Comparison of ENCODE assay signal across 28 cellular contexts in the genomic region with DNA sequence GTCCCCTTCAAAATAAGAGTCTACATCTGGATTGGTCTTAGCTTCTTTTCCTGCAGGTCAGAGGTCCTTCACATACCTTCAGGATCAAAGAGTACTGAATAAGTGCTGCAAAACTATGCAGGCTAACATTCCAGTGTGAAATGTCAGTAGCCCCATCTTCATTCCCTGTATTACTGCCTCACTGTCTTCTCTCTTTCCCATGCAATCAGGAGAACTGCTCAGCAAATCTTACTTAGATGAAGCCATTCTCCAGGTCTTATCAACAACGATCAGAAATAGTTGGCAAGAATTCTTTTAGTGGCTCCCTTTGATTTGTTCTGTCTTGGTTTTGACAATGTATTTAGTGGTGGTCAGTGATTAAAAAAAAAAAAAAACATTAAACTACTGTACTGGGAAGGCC. TPM values are rescaled to one million over a fixed set of nuclear protein-coding genes. Genes with fewer than 3 reads are reported as not detected.
"Had no signal": no experiment of that assay in that cellular context is flagged by ENCODE, and none has a peak within 500 bp of the region (broad histone marks: within the 10 kb centered on the region; RNA-seq: fewer than 3 reads in every experiment).

No MANE protein-coding gene starts in this region.

- H3K9me3 Mint-ChIP-seq: activated CD4-positive, alpha-beta memory T cell treated with anti-CD3 and anti-CD28 coated beads for 36 hours; activated CD4-positive, alpha-beta T cell treated with anti-CD3 and anti-CD28 coated beads, Interleukin-2, amount 10 ng/mL, durations not matched to agents 7 days and 5 days; activated naive CD4-positive, alpha-beta T cell treated with anti-CD3 and anti-CD28 coated beads for 36 hours; activated T-helper 17 cell treated with anti-CD3 and anti-CD28 coated beads, Interleukin-2, amount 50 U/mL, for 72 hours had no signal

- H3K27ac ChIP-seq: SK-N-MC, VCaP had no signal

- H3K36me3 Mint-ChIP-seq: activated CD4-positive, alpha-beta memory T cell treated with anti-CD3 and anti-CD28 coated beads for 36 hours; activated naive CD8-positive, alpha-beta T cell; T-cell had no signal

- ATAC-seq: activated T-helper 17 cell treated with anti-CD3 and anti-CD28 coated beads, Interleukin-2, amount 50 U/mL, for 72 hours; Panc1; Right ventricle myocardium inferior; T-cell had no signal

- DNase-seq: activated CD4-positive, alpha-beta memory T cell treated with anti-CD3 and anti-CD28 coated beads for 36 hours; activated CD4-positive, alpha-beta T cell treated with anti-CD3 and anti-CD28 coated beads, Interleukin-2, amount 10 ng/mL, durations not matched to agents 7 days and 5 days; activated CD4-positive, CD25-positive, alpha-beta regulatory T cell; activated CD8-positive, alpha-beta memory T cell treated with anti-CD3 and anti-CD28 coated beads for 24 hours; activated gamma-delta T cell; activated naive CD4-positive, alpha-beta T cell treated with anti-CD3 and anti-CD28 coated beads for 36 hours; activated T-cell treated with anti-CD3 and anti-CD28 coated beads, Interleukin-2, amount 50 U/mL, for 48 hours; amygdala; Kasumi-1; NCI-H1048; NCI-H146; NCI-H1930; NCI-H2171; NCI-H226; NCI-H526; NCI-H82; NK-92 treated with Interleukin-12 subunit alpha and Interleukin-12 subunit beta, amount 100 ng/mL, for 24 hours; OCI-M1; RPMI8226; T-cell had no signal

- H3K27me3 Mint-ChIP-seq: activated CD4-positive, alpha-beta memory T cell treated with anti-CD3 and anti-CD28 coated beads for 36 hours; activated CD4-positive, alpha-beta T cell treated with anti-CD3 and anti-CD28 coated beads, Interleukin-2, amount 10 ng/mL, durations not matched to agents 7 days and 5 days; activated naive CD8-positive, alpha-beta T cell; activated T-helper 17 cell treated with anti-CD3 and anti-CD28 coated beads, Interleukin-2, amount 50 U/mL, for 72 hours had no signal

- H3K4me3 Mint-ChIP-seq: activated CD4-positive, alpha-beta memory T cell treated with anti-CD3 and anti-CD28 coated beads for 36 hours; activated CD4-positive, alpha-beta T cell treated with anti-CD3 and anti-CD28 coated beads, Interleukin-2, amount 10 ng/mL, durations not matched to agents 7 days and 5 days; activated naive CD4-positive, alpha-beta T cell treated with anti-CD3 and anti-CD28 coated beads for 36 hours; activated naive CD8-positive, alpha-beta T cell; activated T-helper 17 cell treated with anti-CD3 and anti-CD28 coated beads, Interleukin-2, amount 50 U/mL, for 72 hours; T-cell had no signal

- H3K27ac Mint-ChIP-seq: activated CD4-positive, alpha-beta memory T cell treated with anti-CD3 and anti-CD28 coated beads for 36 hours; activated CD4-positive, alpha-beta T cell treated with anti-CD3 and anti-CD28 coated beads, Interleukin-2, amount 10 ng/mL, durations not matched to agents 7 days and 5 days; activated naive CD4-positive, alpha-beta T cell treated with anti-CD3 and anti-CD28 coated beads for 36 hours; activated naive CD8-positive, alpha-beta T cell; activated T-helper 17 cell treated with anti-CD3 and anti-CD28 coated beads, Interleukin-2, amount 50 U/mL, for 72 hours; T-cell had no signal

- H3K4me3 ChIP-seq: SK-N-MC had no signal

- H3K4me1 Mint-ChIP-seq: activated CD4-positive, alpha-beta T cell treated with anti-CD3 and anti-CD28 coated beads, Interleukin-2, amount 10 ng/mL, durations not matched to agents 7 days and 5 days; activated T-helper 17 cell treated with anti-CD3 and anti-CD28 coated beads, Interleukin-2, amount 50 U/mL, for 72 hours; T-cell had no signal

RNA-seq across cellular contexts. Expression of a gene that starts 26.0 kb away (rescaled TPM):
- total RNA-seq: activated CD4-positive, alpha-beta memory T cell treated with anti-CD3 and anti-CD28 coated beads for 36 hours; activated CD4-positive, alpha-beta T cell treated with anti-CD3 and anti-CD28 coated beads, Interleukin-2, amount 10 ng/mL, durations not matched to agents 7 days and 5 days; activated naive CD4-positive, alpha-beta T cell treated with anti-CD3 and anti-CD28 coated beads for 36 hours; activated T-helper 17 cell treated with anti-CD3 and anti-CD28 coated beads, Interleukin-2, amount 50 U/mL, for 72 hours; cardiac septum; Right ventricle myocardium inferior; T-cell; T-helper 2 cell treated with Interferon-gamma antibody and Interleukin-4, amounts not matched to agents 100 ng/mL and 5 ng/mL, for 36 hours had no signal
